In the genomic region with DNA sequence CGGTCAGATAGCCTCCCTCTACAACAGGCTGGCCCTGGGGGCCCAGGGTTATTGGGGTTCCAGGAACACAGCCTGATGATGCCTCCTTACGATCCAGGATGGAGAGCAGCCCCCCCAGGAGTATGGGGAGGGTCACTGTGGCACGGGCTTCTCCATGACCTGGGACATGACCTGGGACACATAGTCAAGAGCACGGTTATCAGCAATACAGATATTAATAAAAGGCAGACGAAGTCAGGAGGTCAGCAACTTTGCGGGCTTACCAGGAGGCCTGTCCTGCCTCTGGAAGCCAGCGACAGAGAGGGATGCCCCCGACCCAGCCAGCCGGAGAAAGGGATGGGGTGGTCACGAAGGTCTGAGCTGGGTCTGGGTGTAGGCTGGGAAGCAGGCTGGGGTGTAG, we compare ENCODE assay signal across 8 cellular contexts. TPM values are rescaled to one million over a fixed set of nuclear protein-coding genes. Genes with fewer than 3 reads are reported as not detected.
A peak's percentile ranks its signal among the peaks of the same experiment; 100 is the strongest.
DNase-seq lines count a peak whose midpoint lies in the region; ATAC-seq and TF ChIP-seq lines count a peak whose summit lies in the region.

No MANE protein-coding gene starts in this region.

- H3K4me1 Mint-ChIP-seq in chondrocyte (ENCODE audit: low read depth) (peaks cover 27% of the 10 kb centered on the region), natural killer cell (peaks cover 16 to 33% of the 10 kb centered on the region in 2 donors)

- H3K27ac Mint-ChIP-seq in chondrocyte (ENCODE audit: unreplicated experiment) (peak overlapping the region; percentile 93), natural killer cell (peak overlapping the region; percentile 97 to 100)

- CTCF ChIA-PET in BJ (lab: Yijun Ruan, JAX), result interaction anchor here (0.9 to 2.3 kb wide), 5 partner anchors 26 to 309 kb away, joined by 3 to 7 read pairs (median 4); no protein-coding TSS in a partner anchor

- TF ChIP-seq CTCF in BJ (IDR thresholded peaks at IDR 0.05; ENCODE audit: insufficient read depth, low read depth, low read length) (no peak), chondrocyte (IDR thresholded peaks at IDR 0.05) (no peak), natural killer cell (IDR thresholded peaks at IDR 0.05) (no peak)

- intact Hi-C loops in natural killer cell (cut with micrococcal nuclease), result no loop called here

- POLR2A ChIA-PET in BJ (lab: Charles Lee), result interaction anchor here (0.6 kb wide), 2 partner anchors 118 to 307 kb away, joined by 5 to 15 read pairs; no protein-coding TSS in a partner anchor

- H3K4me3 ChIP-seq in BJ (ENCODE audit: low read depth, low read length), result peak overlapping the region; percentile 69
- peak overlapping the region; percentile 92 for H3K4me3 ChIP-seq in HUES64 (ENCODE audit: low read length)

- no peaks in the 10 kb centered on the region for H3K9me3 Mint-ChIP-seq in chondrocyte (ENCODE audit: low read depth)
- no peaks in the 10 kb centered on the region for H3K9me3 Mint-ChIP-seq in natural killer cell

- H3K36me3 Mint-ChIP-seq in chondrocyte (ENCODE audit: low read depth), result peaks cover 21% of the 10 kb centered on the region
- H3K36me3 Mint-ChIP-seq in natural killer cell, result no peaks in the 10 kb centered on the region

- ATAC-seq in natural killer cell (no peak), HG02571 (IDR thresholded peaks at IDR 0.05; ENCODE audit: unreplicated experiment) (no peak), GM19455 (IDR thresholded peaks at IDR 0.05; ENCODE audit: unreplicated experiment) (no peak)

- H3K36me3 ChIP-seq in BJ (ENCODE audit: control insufficient read depth, insufficient read depth, low read length) (peaks cover 24% of the 10 kb centered on the region), HUES64 (ENCODE audit: insufficient read depth, low read length) (peaks cover 50% of the 10 kb centered on the region)

- no peaks in the 10 kb centered on the region for H3K9me3 ChIP-seq in HUES64 (ENCODE audit: insufficient read depth, low read depth, low read length)

- H3K27me3 Mint-ChIP-seq in chondrocyte (ENCODE audit: low read depth) (no peaks in the 10 kb centered on the region), natural killer cell (ENCODE audit: low read depth in 2 of 2) (no peaks in the 10 kb centered on the region)

- H3K4me3 Mint-ChIP-seq in chondrocyte (ENCODE audit: unreplicated experiment), result peak overlapping the region; percentile 96
- H3K4me3 Mint-ChIP-seq in natural killer cell, result peak overlapping the region; percentile 95

- H3K9ac ChIP-seq in HUES64 (ENCODE audit: low read depth, low read length), result peak overlapping the region; percentile 91

- no peaks in the 10 kb centered on the region for H3K27me3 ChIP-seq in BJ (ENCODE audit: control insufficient read depth, insufficient read depth, low read length)
- no peaks in the 10 kb centered on the region for H3K27me3 ChIP-seq in HUES64 (ENCODE audit: insufficient read depth, low read length)

- 32% methylated on average over 10 of the region's 10 CpGs for WGBS in HUES64

- peak overlapping the region; percentile 95 for H3K27ac ChIP-seq in HUES64 (ENCODE audit: low read depth, low read length)

- peaks cover 5% of the 10 kb centered on the region for H3K4me1 ChIP-seq in HUES64 (ENCODE audit: insufficient read depth, low read length)

- no peak for DNase-seq in BJ (ENCODE audit: low read depth)
- DNase-seq in chondrocyte (ENCODE audit: low spot score), result no peak
- no peak for DNase-seq in natural killer cell
- DNase-seq in DMS53 (lab: John Stamatoyannopoulos, UW), result no peak
- DNase-seq in T-helper 9 cell, result no peak

RNA-seq across cellular contexts. Expression of gene MMP24OS, which starts 0.8 kb away (rescaled TPM):
- polyA plus RNA-seq in BJ (2011; rRNA removed), result 45.4 and 47.6 TPM in 2 replicates
- 41.9 and 44.0 TPM in 2 replicates for polyA minus RNA-seq in BJ (2011; rRNA and poly(A)+ RNA removed)
- 24.9 TPM for polyA plus RNA-seq in HUES64 (2013, experiment 1 of 2)
- 34.9 TPM for polyA plus RNA-seq in HUES64 (2013, experiment 2 of 2)
- 89.8 to 94.6 TPM (median 91.5 TPM) in 3 replicates for total RNA-seq in chondrocyte
- total RNA-seq in natural killer cell, result 10 to 100 TPM; 76.5 to 92.7 (median 86.6) TPM

RNA-seq across cellular contexts. Expression of gene EIF6, which starts 7.4 kb away (rescaled TPM):
- 182 and 261 TPM in 2 replicates for polyA plus RNA-seq in BJ (2011; rRNA removed)
- polyA minus RNA-seq in BJ (2011; rRNA and poly(A)+ RNA removed), result 84.4 and 154 TPM in 2 replicates
- 138 TPM for polyA plus RNA-seq in HUES64 (2013, experiment 1 of 2)
- polyA plus RNA-seq in HUES64 (2013, experiment 2 of 2), result 113 TPM
- total RNA-seq in chondrocyte (117 to 125 TPM (median 123 TPM) in 3 replicates), natural killer cell (10 to 100 TPM; 73.9 to 81.4 (median 79.0) TPM)

RNA-seq across cellular contexts. Expression of gene FAM83C, which starts 15.1 kb away (rescaled TPM):
- polyA plus RNA-seq in BJ (2011; rRNA removed), result not detected in 2 replicates
- not detected in 2 replicates for polyA minus RNA-seq in BJ (2011; rRNA and poly(A)+ RNA removed)
- polyA plus RNA-seq in HUES64 (2013, experiment 1 of 2), result not detected
- not detected for polyA plus RNA-seq in HUES64 (2013, experiment 2 of 2)
- not detected in 3 replicates for total RNA-seq in chondrocyte
- total RNA-seq in natural killer cell, result not detected

RNA-seq across cellular contexts. Expression of gene MMP24, which starts 50.6 kb away (rescaled TPM):
- polyA plus RNA-seq in BJ (2011; rRNA removed), result 1.5 and 2.3 TPM in 2 replicates
- 1.6 and 1.8 TPM in 2 replicates for polyA minus RNA-seq in BJ (2011; rRNA and poly(A)+ RNA removed)
- polyA plus RNA-seq in HUES64 (2013, experiment 1 of 2), result 8.1 TPM
- 6.9 TPM for polyA plus RNA-seq in HUES64 (2013, experiment 2 of 2)
- 1.1 to 2.6 TPM (median 2.4 TPM) in 3 replicates for total RNA-seq in chondrocyte
- total RNA-seq in natural killer cell, result under 1 TPM; 0.14 to 0.18 (median 0.16) TPM
